In the genomic region with DNA sequence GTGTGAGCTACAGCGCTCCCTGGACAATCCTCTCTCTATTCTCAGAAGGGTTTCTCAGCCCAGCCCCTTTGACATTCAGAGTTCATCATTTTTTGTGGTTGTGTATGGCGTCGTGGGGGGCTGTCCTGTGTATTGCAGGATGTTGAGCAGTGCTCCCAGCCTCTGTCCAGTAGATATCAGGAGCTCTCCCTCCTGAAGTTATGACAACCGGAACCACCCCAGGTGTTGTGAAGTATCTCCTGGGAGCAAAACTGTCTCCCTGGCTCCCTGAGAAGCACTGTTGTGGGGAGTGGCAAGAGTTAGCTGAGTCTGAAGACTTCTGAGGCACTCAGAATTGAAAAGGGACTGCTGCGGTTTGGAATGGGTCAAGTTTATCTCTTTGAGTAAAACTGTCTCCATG, we compare ENCODE assay signal across 29 cellular contexts. TPM values are rescaled to one million over a fixed set of nuclear protein-coding genes. Genes with fewer than 3 reads are reported as not detected.
"Had no signal": no experiment of that assay in that cellular context is flagged by ENCODE, and none has a peak within 500 bp of the region (broad histone marks: within the 10 kb centered on the region; RNA-seq: fewer than 3 reads in every experiment).

No MANE protein-coding gene starts in this region.

- H3K36me3 ChIP-seq: heart left ventricle, ovary, sigmoid colon, stomach, thyroid gland, upper lobe of left lung, vagina had no signal

- H3K9me3 ChIP-seq: heart left ventricle, ovary, sigmoid colon, stomach, thyroid gland, upper lobe of left lung, vagina had no signal

- H3K4me1 ChIP-seq: foreskin keratinocyte, sigmoid colon, thyroid gland, vagina had no signal

- H3K27ac ChIP-seq: foreskin keratinocyte, heart left ventricle, ovary, sigmoid colon, stomach, thyroid gland, upper lobe of left lung, vagina had no signal

- H3K27me3 ChIP-seq: heart left ventricle, ovary, sigmoid colon, thyroid gland, upper lobe of left lung, vagina had no signal

- H3K4me3 ChIP-seq: heart left ventricle, ovary, sigmoid colon, stomach, thyroid gland, upper lobe of left lung, vagina had no signal

- FAIRE-seq: bronchial epithelial cell, colon, kidney, small intestine had no signal

- DNase-seq: activated CD4-positive, alpha-beta T cell treated with anti-CD3 and anti-CD28 coated beads for 1 hour; activated CD4-positive, alpha-beta T cell treated with anti-CD3 and anti-CD28 coated beads, Interleukin-2, amount 50 U/mL, for 1 hour; activated CD8-positive, alpha-beta memory T cell treated with anti-CD3 and anti-CD28 coated beads, Interleukin-2, amount 10 ng/mL, durations not matched to agents 7 days and 5 days; activated CD8-positive, alpha-beta T cell treated with anti-CD3 and anti-CD28 coated beads, Interleukin-2, amount 10 ng/mL, durations not matched to agents 7 days and 5 days; activated naive CD8-positive, alpha-beta T cell treated with anti-CD3 and anti-CD28 coated beads, Interleukin-2, amount 50 U/mL, for 24 hours; activated T-cell treated with anti-CD3 and anti-CD28 coated beads, Interleukin-2, amount 50 U/mL, for 48 hours; dermis blood vessel endothelial cell; effector CD4-positive, alpha-beta T cell; erythroblast; foreskin keratinocyte; heart left ventricle; hypothalamus; immature natural killer cell; kidney; left colon; midbrain; naive thymus-derived CD4-positive, alpha-beta T cell; ovary; sigmoid colon; small intestine; stimulated activated naive B cell treated with anti-CD40 and anti-IgM and Interleukin-4, amounts not matched to agents 10 μg/mL and 1 μg/mL and 100 μg/mL, for 72 hours; stomach; T-helper 2 cell; thyroid gland; upper lobe of left lung had no signal

- ATAC-seq: activated CD8-positive, alpha-beta memory T cell treated with anti-CD3 and anti-CD28 coated beads, Interleukin-2, amount 10 ng/mL, durations not matched to agents 7 days and 5 days; activated CD8-positive, alpha-beta T cell treated with anti-CD3 and anti-CD28 coated beads, Interleukin-2, amount 10 ng/mL, durations not matched to agents 7 days and 5 days; activated naive CD8-positive, alpha-beta T cell treated with anti-CD3 and anti-CD28 coated beads, Interleukin-2, amount 50 U/mL, for 24 hours; foreskin keratinocyte; heart left ventricle; left colon; naive thymus-derived CD4-positive, alpha-beta T cell; stimulated activated naive B cell treated with anti-CD40 and anti-IgM and Interleukin-4, amounts not matched to agents 10 μg/mL and 1 μg/mL and 100 μg/mL, for 72 hours; WTC11 had no signal

RNA-seq across cellular contexts. Expression of a gene that starts 56.0 kb away (rescaled TPM):
- total RNA-seq: bronchial epithelial cell had no signal
- polyA plus RNA-seq: immature natural killer cell had no signal
